11 cellular contexts compared by ENCODE assay signal in genomic region chr3:86785381-86785780, GRCh38.
DNase-seq lines count a peak whose midpoint lies in the region; ATAC-seq and TF ChIP-seq lines count a peak whose summit lies in the region.
"Had no signal": no experiment of that assay in that cellular context is flagged by ENCODE, and none has a peak within 500 bp of the region (broad histone marks: within the 10 kb centered on the region; RNA-seq: fewer than 3 reads in every experiment).

No MANE protein-coding gene starts in this region.

- peak; percentile 11 for DNase-seq in ACHN
- DNase-seq in HFFc6 = peak; percentile 65
- DNase-seq in astrocyte of the spinal cord (ENCODE audit: low read depth, low spot score) = peak; percentile 66
- DNase-seq in kidney tubule cell (ENCODE audit: low spot score) = peak; percentile 10
- DNase-seq in hypothalamus (lab: John Stamatoyannopoulos, UW) = no peak
- no peak for DNase-seq in activated CD4-positive, alpha-beta T cell treated with anti-CD3 and anti-CD28 coated beads, Interleukin-2, amount 50 U/mL, for 1 hour
- DNase-seq in T-helper 9 cell = no peak
- DNase-seq: DMS153, NCI-H2029 treated with DMSO at 0.1 percent for 48 hours had no signal

- no peak overlapping the region for H3K4me3 Mint-ChIP-seq in HFFc6
- H3K4me3 Mint-ChIP-seq: GM23338 had no signal

- no peak overlapping the region for H3K27ac Mint-ChIP-seq in HFFc6
- H3K27ac Mint-ChIP-seq: GM23338 had no signal

- H3K27me3 Mint-ChIP-seq in HFFc6 (ENCODE audit: insufficient read depth) = no peaks in the 10 kb centered on the region

- no peaks in the 10 kb centered on the region for H3K4me1 Mint-ChIP-seq in HFFc6 (ENCODE audit: low read depth)
- H3K4me1 Mint-ChIP-seq: GM23338 had no signal

- ATAC-seq in HG03108 (IDR thresholded peaks at IDR 0.05; ENCODE audit: unreplicated experiment) = no peak
- ATAC-seq: GM23338 had no signal

- no peaks in the 10 kb centered on the region for H3K9me3 Mint-ChIP-seq in HFFc6
- H3K9me3 Mint-ChIP-seq: GM23338 had no signal

- in situ Hi-C loops in ACHN (cut with HindIII; ENCODE audit: low pct_ligation_motif_present, low pct_unique_long_range_greater_than_20kb, low sequenced_read_pairs) = no loop called here
- in situ Hi-C loops in astrocyte of the spinal cord (cut with HindIII; ENCODE audit: low sequenced_read_pairs) = no loop called here

- TF ChIP-seq CTCF in HFFc6 (IDR thresholded peaks at IDR 0.05) (peak; percentile 78), astrocyte of the spinal cord (IDR thresholded peaks at IDR 0.05; ENCODE audit: low read depth, low read length) (peak; percentile 55)

- H3K4me3 ChIP-seq in astrocyte of the spinal cord (ENCODE audit: low read depth, low read length) = no peak overlapping the region
- H3K4me3 ChIP-seq: GM23338 had no signal

- no peaks in the 10 kb centered on the region for H3K36me3 Mint-ChIP-seq in HFFc6 (ENCODE audit: low read depth)

Comparison
In these comparisons a context has a peak if more than half of its experiments do, and no peak if none do; other contexts are left out.
1. DNase-seq: peak in ACHN (single experiment), HFFc6 (single experiment), astrocyte of the spinal cord (single experiment) and kidney tubule cell (single experiment); none in hypothalamus (0 of 51), activated CD4-positive, alpha-beta T cell treated with anti-CD3 and anti-CD28 coated beads, Interleukin-2, amount 50 U/mL, for 1 hour (single experiment) and T-helper 9 cell (single experiment).